ENCODE assay signal across 11 cellular contexts in the genomic region with DNA sequence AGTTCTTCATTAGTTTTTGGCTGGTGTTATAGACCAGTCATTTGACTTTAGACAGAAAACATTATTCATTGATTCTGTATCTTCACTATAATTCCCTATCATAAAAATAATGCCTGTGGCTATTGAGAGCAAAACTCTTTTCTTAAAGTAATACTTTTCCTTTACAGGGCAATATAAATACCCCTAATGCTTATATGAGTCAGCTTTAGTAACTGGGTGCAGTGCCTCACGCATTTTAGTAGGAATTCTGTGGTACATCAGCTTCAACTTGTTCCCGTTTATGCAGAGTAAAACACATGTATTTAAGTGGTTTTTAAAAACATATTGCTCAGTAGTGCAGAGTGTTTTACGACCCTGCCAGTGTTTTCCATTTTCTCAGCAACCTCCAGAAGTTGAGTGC.
DNase-seq lines count a peak whose midpoint lies in the region; TF ChIP-seq lines count a peak whose summit lies in the region.
"Had no signal": no experiment of that assay in that cellular context is flagged by ENCODE, and none has a peak within 500 bp of the region (broad histone marks: within the 10 kb centered on the region; RNA-seq: fewer than 3 reads in every experiment).

No MANE protein-coding gene starts in this region.

- H3K27ac ChIP-seq in GM23248, result peak overlapping the region; percentile 3
- peak overlapping the region in 4 of 5 donors; percentile 64 to 83 (median 78) for H3K27ac ChIP-seq in adrenal gland
- H3K27ac ChIP-seq in layer of hippocampus (ENCODE audit: low read depth, low read length), result peak overlapping the region; percentile 79
- peak overlapping the region; percentile 73 to 81 (median 78) for H3K27ac ChIP-seq in stomach

- in situ Hi-C loops in GM23248 (cut with MboI), result no loop called here

- TF ChIP-seq POLR2A in adrenal gland (IDR thresholded peaks at IDR 0.05) (no peak), stomach (IDR thresholded peaks at IDR 0.05) (no peak)

- peaks cover 15% of the 10 kb centered on the region for H3K4me1 ChIP-seq in GM23248 (ENCODE audit: insufficient read depth)
- H3K4me1 ChIP-seq in adrenal gland (replicated peaks in 1 of 2), result peaks cover 21 to 32% of the 10 kb centered on the region in 2 donors
- peaks cover 29 to 51% (median 31%) of the 10 kb centered on the region in 4 donors for H3K4me1 ChIP-seq in stomach

- H3K9ac ChIP-seq in GM23248, result no peak overlapping the region

- no peak overlapping the region for H2AFZ ChIP-seq in GM23248

- H3K79me2 ChIP-seq in GM23248 (ENCODE audit: insufficient read depth), result no peaks in the 10 kb centered on the region

- 0 out of 2 replicates have a peak, but pooled peaks cover 18% of the 10 kb centered on the region for H3F3A ChIP-seq in GM23248 (ENCODE audit: insufficient read depth)

- intact Hi-C loops in adrenal gland (cut with DNase I) (loop anchor here (10.0 kb wide), 2 partner anchors 54 to 64 kb away; a partner anchor contains a TSS), stomach (cut with DNase I; ENCODE audit: low total_unique reads) (no loop called here)

- DNase-seq in GM23248 (peak; percentile 32), adrenal gland (no peak), stomach (no peak), SKM-1 treated with dmso at 0.1 percent for 144 hours (lab: John Stamatoyannopoulos, UW; ENCODE audit: unreplicated experiment) (no peak), NCI-H446 (lab: John Stamatoyannopoulos, UW) (no peak), NCI-H2107 (lab: John Stamatoyannopoulos, UW) (no peak)
- no peak for DNase-seq in stimulated activated CD4-positive, alpha-beta T cell treated with anti-CD3 and anti-CD28 coated beads, Interleukin-15, amount 100 ng/mL, for 24 hours
- DNase-seq: activated naive CD4-positive, alpha-beta T cell treated with Interleukin-2 at 50 U/mL for 16 hours; effector CD8-positive, alpha-beta T cell; NCI-H1436 treated with DMSO at 0.1 percent for 48 hours had no signal

- no peaks in the 10 kb centered on the region for H3K9me2 ChIP-seq in GM23248 (ENCODE audit: insufficient read depth)

- no peak overlapping the region for H3K4me3 ChIP-seq in GM23248
- no peak overlapping the region for H3K4me3 ChIP-seq in adrenal gland
- H3K4me3 ChIP-seq in stomach, result no peak overlapping the region

- H3K27me3 ChIP-seq in GM23248 (replicated peaks; ENCODE audit: insufficient read depth) (no peaks in the 10 kb centered on the region), adrenal gland (no peaks in the 10 kb centered on the region), layer of hippocampus (ENCODE audit: control insufficient read depth, insufficient read depth, low read length) (no peaks in the 10 kb centered on the region), stomach (no peaks in the 10 kb centered on the region)

- H3K9me3 ChIP-seq in GM23248 (ENCODE audit: low read depth) (no peaks in the 10 kb centered on the region), adrenal gland (replicated peaks in 1 of 3) (no peaks in the 10 kb centered on the region), stomach (no peaks in the 10 kb centered on the region)

- H4K20me1 ChIP-seq in GM23248 (ENCODE audit: insufficient read depth), result no peaks in the 10 kb centered on the region

- peaks cover 35% of the 10 kb centered on the region; the same call in 1 of the 2 replicates for H3K36me3 ChIP-seq in GM23248 (ENCODE audit: low read depth)
- H3K36me3 ChIP-seq in adrenal gland (replicated peaks in 1 of 2), result peaks cover 0 to 95% of the 10 kb centered on the region in 2 donors
- H3K36me3 ChIP-seq in stomach, result peaks cover 76 to 100% (median 99%) of the 10 kb centered on the region in 4 donors

- no peak overlapping the region for H3K4me2 ChIP-seq in GM23248 (ENCODE audit: unreplicated experiment)

- WGBS in GM23248 (ENCODE audit: low coverage in 1 of 2, low lambda C conversion rate in 2 of 2, missing lambda C conversion rate in 2 of 2), 2 experiments, result 59 to 64% methylated on average over 3 of the region's 3 CpGs
- WGBS in adrenal gland, 4 donors, result 46 to 66% (median 56%) methylated on average over 3 of the region's 3 CpGs
- WGBS in stomach, 5 donors, result 39 to 79% (median 45%) methylated on average over 3 of the region's 3 CpGs

- TF ChIP-seq CTCF in adrenal gland (IDR thresholded peaks at IDR 0.05) (no peak), stomach (IDR thresholded peaks at IDR 0.05) (no peak)

- TF ChIP-seq EP300 in stomach (IDR thresholded peaks at IDR 0.05), result no peak

Comparison
In these comparisons a context has a peak if more than half of its experiments do, and no peak if none do; other contexts are left out.
1. H3K27ac ChIP-seq: peak in every context shown above with its lines; median percentile 79 in layer of hippocampus; 78 in adrenal gland; 78 in stomach; 3 in GM23248.